21 cellular contexts compared by ENCODE assay signal in genomic region chr6:169839029-169839481, GRCh38.
A peak's percentile ranks its signal among the peaks of the same experiment; 100 is the strongest.
DNase-seq lines count a peak whose midpoint lies in the region; ATAC-seq and TF ChIP-seq lines count a peak whose summit lies in the region.
"Had no signal": no experiment of that assay in that cellular context is flagged by ENCODE, and none has a peak within 500 bp of the region (broad histone marks: within the 10 kb centered on the region; RNA-seq: fewer than 3 reads in every experiment).

No MANE protein-coding gene starts in this region.

- in situ Hi-C loops in IMR-90 (cut with MboI; ENCODE audit: low sequenced_read_pairs) = no loop called here

- intact Hi-C loops in activated CD8-positive, alpha-beta T cell treated with anti-CD3 and anti-CD28 coated beads for 36 hours (cut with micrococcal nuclease) = loop anchor here (10.0 kb wide), 1 partner anchor 686 kb away; no protein-coding TSS in a partner anchor
- intact Hi-C loops in IMR-90 (cut with micrococcal nuclease) = loop anchor here (10.0 kb wide), 1 partner anchor 456 kb away; the partner anchor contains the start of gene DLL1

- H4K5ac ChIP-seq in IMR-90 (ENCODE audit: low read depth, low read length) = no peak overlapping the region

- no peak overlapping the region for H2BK5ac ChIP-seq in IMR-90 (ENCODE audit: low read depth, low read length, poor library complexity, severe bottlenecking)

- H3K27ac ChIP-seq in IMR-90 (ENCODE audit: insufficient read depth, low read length) = no peak overlapping the region
- H3K27ac ChIP-seq: adrenal gland, hepatocyte, lower lobe of right lung had no signal

- H3K27me3 ChIP-seq in IMR-90 (ENCODE audit: control insufficient read depth, insufficient read depth, low read length) = no peaks in the 10 kb centered on the region; the same call in 1 of the 2 replicates
- H3K27me3 ChIP-seq: adrenal gland had no signal

- dilution Hi-C loops in IMR-90 (cut with HindIII; ENCODE audit: low sequenced_read_pairs, unreplicated experiment) = no loop called here

- TF ChIP-seq POLR2A in IMR-90 (IDR thresholded peaks at IDR 0.05; ENCODE audit: low read depth, low read length) = no peak

- peak overlapping the region; percentile 23 for H2AK9ac ChIP-seq in IMR-90 (replicated peaks; ENCODE audit: low read depth, low read length, poor library complexity)

- no peak overlapping the region for H3K27ac Mint-ChIP-seq in activated CD8-positive, alpha-beta T cell treated with anti-CD3 and anti-CD28 coated beads, Interleukin-2, amount 10 ng/mL, durations not matched to agents 7 days and 5 days
- no peak overlapping the region for H3K27ac Mint-ChIP-seq in activated CD8-positive, alpha-beta T cell treated with anti-CD3 and anti-CD28 coated beads for 36 hours
- H3K27ac Mint-ChIP-seq in endothelial cell (ENCODE audit: unreplicated experiment) = no peak overlapping the region
- H3K27ac Mint-ChIP-seq in activated T-helper 17 cell treated with anti-CD3 and anti-CD28 coated beads, Interleukin-2, amount 50 U/mL, for 72 hours = no peak overlapping the region

- TF ChIP-seq CTCF in activated CD8-positive, alpha-beta T cell treated with anti-CD3 and anti-CD28 coated beads for 36 hours (IDR thresholded peaks at IDR 0.05) = no peak
- TF ChIP-seq CTCF in IMR-90 (conservative IDR thresholded peaks at IDR 0.05; ENCODE audit: low read depth, low read length) (no peak), endothelial cell (IDR thresholded peaks at IDR 0.05; ENCODE audit: unreplicated experiment) (no peak)

- no peak overlapping the region for H3K23ac ChIP-seq in IMR-90 (ENCODE audit: low read depth, low read length)

- BruUV-seq in IMR-90 (replicated peaks; lab: Mats Ljungman, UMichigan) = no TSS peak

- no peaks in the 10 kb centered on the region for H3K4me1 ChIP-seq in IMR-90 (ENCODE audit: control insufficient read depth, insufficient read depth, low read length)
- H3K4me1 ChIP-seq: adrenal gland, lower lobe of right lung had no signal

- no peak overlapping the region for H3K4me2 ChIP-seq in IMR-90 (ENCODE audit: low read depth, low read length)
- H3K4me2 ChIP-seq: hepatocyte had no signal

- POLR2A ChIA-PET in activated CD8-positive, alpha-beta T cell treated with anti-CD3 and anti-CD28 coated beads, Interleukin-2, amount 10 ng/mL, durations not matched to agents 7 days and 5 days (lab: Charles Lee) = no interaction called here
- POLR2A ChIA-PET in activated CD8-positive, alpha-beta T cell treated with anti-CD3 and anti-CD28 coated beads for 36 hours (lab: Charles Lee) = no interaction called here
- POLR2A ChIA-PET in IMR-90 (lab: Charles Lee; ENCODE audit: unreplicated experiment) = no interaction called here

- H3K9me3 Mint-ChIP-seq in activated CD8-positive, alpha-beta T cell treated with anti-CD3 and anti-CD28 coated beads, Interleukin-2, amount 10 ng/mL, durations not matched to agents 7 days and 5 days (ENCODE audit: insufficient read depth) = no peaks in the 10 kb centered on the region
- no peaks in the 10 kb centered on the region for H3K9me3 Mint-ChIP-seq in activated CD8-positive, alpha-beta T cell treated with anti-CD3 and anti-CD28 coated beads for 36 hours
- H3K9me3 Mint-ChIP-seq in endothelial cell (ENCODE audit: unreplicated experiment) = no peaks in the 10 kb centered on the region
- H3K9me3 Mint-ChIP-seq in activated T-helper 17 cell treated with anti-CD3 and anti-CD28 coated beads, Interleukin-2, amount 50 U/mL, for 72 hours = no peaks in the 10 kb centered on the region

- H2BK120ac ChIP-seq in IMR-90 (ENCODE audit: low read depth, low read length) = no peak overlapping the region

- no peak for ATAC-seq in activated CD8-positive, alpha-beta T cell treated with anti-CD3 and anti-CD28 coated beads, Interleukin-2, amount 10 ng/mL, durations not matched to agents 7 days and 5 days
- no peak for ATAC-seq in activated CD8-positive, alpha-beta T cell treated with anti-CD3 and anti-CD28 coated beads for 36 hours
- ATAC-seq in IMR-90 (ENCODE audit: low read depth) = no peak
- no peak for ATAC-seq in activated T-helper 17 cell treated with anti-CD3 and anti-CD28 coated beads, Interleukin-2, amount 50 U/mL, for 72 hours (replicated peaks)

- H3K18ac ChIP-seq in IMR-90 (ENCODE audit: low read depth, low read length) = no peak overlapping the region

- H3K36me3 Mint-ChIP-seq in activated CD8-positive, alpha-beta T cell treated with anti-CD3 and anti-CD28 coated beads, Interleukin-2, amount 10 ng/mL, durations not matched to agents 7 days and 5 days (ENCODE audit: low read depth) = no peaks in the 10 kb centered on the region
- H3K36me3 Mint-ChIP-seq in activated CD8-positive, alpha-beta T cell treated with anti-CD3 and anti-CD28 coated beads for 36 hours (ENCODE audit: low read depth) = no peaks in the 10 kb centered on the region
- no peaks in the 10 kb centered on the region for H3K36me3 Mint-ChIP-seq in endothelial cell (ENCODE audit: low read depth, unreplicated experiment)
- peaks cover 5% of the 10 kb centered on the region for H3K36me3 Mint-ChIP-seq in activated T-helper 17 cell treated with anti-CD3 and anti-CD28 coated beads, Interleukin-2, amount 50 U/mL, for 72 hours (ENCODE audit: low read depth)

- no peak overlapping the region for H2BK15ac ChIP-seq in IMR-90 (ENCODE audit: low read depth, low read length)

- H4K20me1 ChIP-seq in IMR-90 (ENCODE audit: insufficient read depth, low read length) = no peaks in the 10 kb centered on the region

- H3K4ac ChIP-seq in IMR-90 (ENCODE audit: low read depth, low read length) = no peak overlapping the region

- no peak overlapping the region for H3K4me3 ChIP-seq in IMR-90 (ENCODE audit: insufficient read depth, low read depth, low read length)
- H3K4me3 ChIP-seq: adrenal gland, hepatocyte, lower lobe of right lung had no signal

- H3K56ac ChIP-seq in IMR-90 (ENCODE audit: extremely low read depth, insufficient read depth, low read length) = no peak overlapping the region

- H4K91ac ChIP-seq in IMR-90 (ENCODE audit: insufficient read depth, low read depth, low read length) = no peak overlapping the region

- H3K79me1 ChIP-seq in IMR-90 (ENCODE audit: low read depth in 1 of 2, low read length in 2 of 2) = no peaks in the 10 kb centered on the region

- H3K14ac ChIP-seq in IMR-90 (replicated peaks; ENCODE audit: low read depth, low read length) = no peak overlapping the region

- H2BK20ac ChIP-seq in IMR-90 (ENCODE audit: low read depth, low read length) = no peak overlapping the region

- H2AFZ ChIP-seq in IMR-90 (replicated peaks; ENCODE audit: low read length, poor library complexity) = peak overlapping the region; percentile 21
- H2AFZ ChIP-seq: hepatocyte had no signal

- 85% methylated on average over 17 of the region's 27 CpGs; no CpG with 5 or more reads in 1 of the 2 experiments for WGBS in IMR-90 (ENCODE audit: extremely low coverage in 2 of 2, insufficient read length in 1 of 2), 2 experiments

- H3K36me3 ChIP-seq in IMR-90 (ENCODE audit: control insufficient read depth, insufficient read depth, low read length) = no peaks in the 10 kb centered on the region
- H3K36me3 ChIP-seq: adrenal gland, lower lobe of right lung had no signal

- no peak overlapping the region for H4K8ac ChIP-seq in IMR-90 (ENCODE audit: low read depth in 2 of 2, low read length in 2 of 2)

- CTCF ChIA-PET in activated CD8-positive, alpha-beta T cell treated with anti-CD3 and anti-CD28 coated beads, Interleukin-2, amount 10 ng/mL, durations not matched to agents 7 days and 5 days (lab: Charles Lee) = no interaction called here
- CTCF ChIA-PET in activated CD8-positive, alpha-beta T cell treated with anti-CD3 and anti-CD28 coated beads for 36 hours (lab: Charles Lee) = interaction anchor here (1.1 kb wide), 1 partner anchor 39 kb away, joined by 3 read pairs; no protein-coding TSS in a partner anchor
- CTCF ChIA-PET in IMR-90 (lab: Yijun Ruan, JAX) = no interaction called here

- no peak for TF ChIP-seq RAD21 in IMR-90 (IDR thresholded peaks at IDR 0.05; ENCODE audit: low read length)

- H3K27me3 Mint-ChIP-seq in activated CD8-positive, alpha-beta T cell treated with anti-CD3 and anti-CD28 coated beads, Interleukin-2, amount 10 ng/mL, durations not matched to agents 7 days and 5 days (ENCODE audit: low read depth) = peaks cover 44% of the 10 kb centered on the region
- peaks cover 5% of the 10 kb centered on the region for H3K27me3 Mint-ChIP-seq in activated CD8-positive, alpha-beta T cell treated with anti-CD3 and anti-CD28 coated beads for 36 hours
- H3K27me3 Mint-ChIP-seq in endothelial cell (ENCODE audit: unreplicated experiment) = peaks cover 4% of the 10 kb centered on the region
- H3K27me3 Mint-ChIP-seq in activated T-helper 17 cell treated with anti-CD3 and anti-CD28 coated beads, Interleukin-2, amount 50 U/mL, for 72 hours = peaks cover 21% of the 10 kb centered on the region

- H3K4me3 Mint-ChIP-seq in activated CD8-positive, alpha-beta T cell treated with anti-CD3 and anti-CD28 coated beads, Interleukin-2, amount 10 ng/mL, durations not matched to agents 7 days and 5 days = no peak overlapping the region
- H3K4me3 Mint-ChIP-seq in activated CD8-positive, alpha-beta T cell treated with anti-CD3 and anti-CD28 coated beads for 36 hours = no peak overlapping the region
- no peak overlapping the region for H3K4me3 Mint-ChIP-seq in endothelial cell (ENCODE audit: unreplicated experiment)
- H3K4me3 Mint-ChIP-seq in activated T-helper 17 cell treated with anti-CD3 and anti-CD28 coated beads, Interleukin-2, amount 50 U/mL, for 72 hours = no peak overlapping the region

- no peak overlapping the region for H2AK5ac ChIP-seq in IMR-90 (ENCODE audit: low read depth, low read length)

- H3K9me3 ChIP-seq in IMR-90 (ENCODE audit: control insufficient read depth, insufficient read depth, low read length) = no peaks in the 10 kb centered on the region
- H3K9me3 ChIP-seq: adrenal gland, lower lobe of right lung had no signal

- no peaks in the 10 kb centered on the region for H3K9me1 ChIP-seq in IMR-90 (ENCODE audit: insufficient read depth, low read length)

- peaks cover 1% of the 10 kb centered on the region for H3K4me1 Mint-ChIP-seq in activated CD8-positive, alpha-beta T cell treated with anti-CD3 and anti-CD28 coated beads, Interleukin-2, amount 10 ng/mL, durations not matched to agents 7 days and 5 days (ENCODE audit: low read depth)
- H3K4me1 Mint-ChIP-seq in activated CD8-positive, alpha-beta T cell treated with anti-CD3 and anti-CD28 coated beads for 36 hours (ENCODE audit: low read depth) = no peaks in the 10 kb centered on the region
- no peaks in the 10 kb centered on the region for H3K4me1 Mint-ChIP-seq in endothelial cell (ENCODE audit: unreplicated experiment)
- peaks cover 4% of the 10 kb centered on the region for H3K4me1 Mint-ChIP-seq in activated T-helper 17 cell treated with anti-CD3 and anti-CD28 coated beads, Interleukin-2, amount 50 U/mL, for 72 hours

- H3K9ac ChIP-seq in IMR-90 (ENCODE audit: low read depth, low read length) = no peak overlapping the region

- DNase-seq in activated CD8-positive, alpha-beta T cell treated with anti-CD3 and anti-CD28 coated beads, Interleukin-2, amount 10 ng/mL, durations not matched to agents 7 days and 5 days = peak; percentile 19
- no peak for DNase-seq in activated CD8-positive, alpha-beta T cell treated with anti-CD3 and anti-CD28 coated beads for 36 hours
- DNase-seq in IMR-90 (no peak), endothelial cell (ENCODE audit: low spot score) (peak; percentile 1), amygdala (lab: John Stamatoyannopoulos, UW) (no peak), inferior parietal cortex (ENCODE audit: extremely low spot score) (no peak)
- peak; percentile 16 for DNase-seq in stimulated activated CD8-positive, alpha-beta memory T cell treated with anti-CD3 and anti-CD28 coated beads, Interleukin-4, amount 100 ng/mL, for 48 hours
- DNase-seq: activated CD4-positive, CD25-positive, alpha-beta regulatory T cell treated with anti-CD3 and anti-CD28 coated beads, Interleukin-2, amount 50 U/mL, for 72 hours; activated gamma-delta T cell treated with Interleukin-2 at 50 U/mL for 16 hours; dermis blood vessel endothelial cell; DMS153; foreskin fibroblast; GDM1; Karpas-422; lower lobe of right lung; NCI-H1930; NCI-H446; RPMI8226 had no signal

Comparison
In these comparisons a context has a peak if more than half of its experiments do, and no peak if none do; other contexts are left out.
1. DNase-seq: peak in activated CD8-positive, alpha-beta T cell treated with anti-CD3 and anti-CD28 coated beads, Interleukin-2, amount 10 ng/mL, durations not matched to agents 7 days and 5 days (single experiment), endothelial cell (single experiment) and stimulated activated CD8-positive, alpha-beta memory T cell treated with anti-CD3 and anti-CD28 coated beads, Interleukin-4, amount 100 ng/mL, for 48 hours (single experiment); none in activated CD8-positive, alpha-beta T cell treated with anti-CD3 and anti-CD28 coated beads for 36 hours (single experiment), IMR-90 (single experiment), amygdala (0 of 56) and inferior parietal cortex (single experiment).